In the genomic region with DNA sequence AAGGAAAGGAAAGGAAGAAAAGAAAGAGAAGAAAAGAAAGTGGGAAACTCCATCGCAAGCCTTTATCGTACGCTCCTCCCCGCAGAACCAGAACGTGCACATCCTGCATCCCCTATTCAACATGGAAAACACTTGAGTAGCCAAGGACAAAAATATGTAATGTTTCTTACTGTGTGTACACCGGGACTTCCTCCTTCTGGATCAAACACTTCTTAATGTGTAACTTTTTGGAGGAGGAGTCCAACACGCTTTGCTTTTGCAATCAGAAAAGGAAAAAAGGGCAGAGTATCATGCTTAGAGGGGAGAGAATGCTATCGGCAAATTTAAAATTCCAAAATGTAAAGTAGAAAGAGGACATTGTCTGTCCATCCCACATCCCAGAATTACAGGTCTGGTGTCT, we compare ENCODE assay signal across 22 cellular contexts. TPM values are rescaled to one million over a fixed set of nuclear protein-coding genes. Genes with fewer than 3 reads are reported as not detected.
"Had no signal": no experiment of that assay in that cellular context is flagged by ENCODE, and none has a peak within 500 bp of the region (broad histone marks: within the 10 kb centered on the region; RNA-seq: fewer than 3 reads in every experiment).

No MANE protein-coding gene starts in this region.

- H3K4me1 ChIP-seq: gastroesophageal sphincter, neural progenitor cell, testis had no signal

- H3K27me3 ChIP-seq: testis had no signal

- H3K36me3 ChIP-seq: cardiac muscle cell, gastroesophageal sphincter, neural progenitor cell had no signal

- H3K4me2 ChIP-seq: neural progenitor cell had no signal

- H3K27ac ChIP-seq: cardiac muscle cell, epithelial cell of prostate, gastroesophageal sphincter, neural progenitor cell, testis had no signal

- H3K9me3 ChIP-seq: testis had no signal

- H3K4me3 ChIP-seq: cardiac muscle cell, gastroesophageal sphincter, lung, neural progenitor cell, testis had no signal

- ATAC-seq: activated CD4-positive, alpha-beta T cell treated with anti-CD3 and anti-CD28 coated beads for 36 hours; activated T-cell treated with anti-CD3 and anti-CD28 coated beads, Interleukin-2, amount 50 U/mL, for 4 hours; gastroesophageal sphincter; naive thymus-derived CD4-positive, alpha-beta T cell had no signal

- DNase-seq: activated B cell treated with CpG ODN at 0.5 μM for 24 hours; activated CD4-positive, alpha-beta T cell treated with anti-CD3 and anti-CD28 coated beads for 36 hours; activated CD4-positive, alpha-beta T cell treated with anti-CD3 and anti-CD28 coated beads, Interleukin-2, amount 50 U/mL, for 48 hours; activated CD8-positive, alpha-beta memory T cell treated with anti-CD3 and anti-CD28 coated beads, Interleukin-2, amount 50 U/mL, for 48 hours; activated naive CD4-positive, alpha-beta T cell treated with Interleukin-2 at 50 U/mL for 16 hours; activated T-cell treated with anti-CD3 and anti-CD28 coated beads, Interleukin-2, amount 50 U/mL, for 4 hours; cortex of kidney; head of caudate nucleus; hypothalamus; naive thymus-derived CD4-positive, alpha-beta T cell; retina; stimulated activated CD4-positive, alpha-beta T cell treated with anti-CD3 and anti-CD28 coated beads, Interleukin-4, amount 100 ng/mL, for 1 hour; stimulated activated naive CD4-positive, alpha-beta T cell; T1000; testis; trophoblast cell had no signal

RNA-seq across cellular contexts. Expression of a gene that starts 24.1 kb away (rescaled TPM):
- total RNA-seq: gastroesophageal sphincter, progenitor cell of endocrine pancreas had no signal
